ENCODE assay signal across 8 cellular contexts in the genomic region with DNA sequence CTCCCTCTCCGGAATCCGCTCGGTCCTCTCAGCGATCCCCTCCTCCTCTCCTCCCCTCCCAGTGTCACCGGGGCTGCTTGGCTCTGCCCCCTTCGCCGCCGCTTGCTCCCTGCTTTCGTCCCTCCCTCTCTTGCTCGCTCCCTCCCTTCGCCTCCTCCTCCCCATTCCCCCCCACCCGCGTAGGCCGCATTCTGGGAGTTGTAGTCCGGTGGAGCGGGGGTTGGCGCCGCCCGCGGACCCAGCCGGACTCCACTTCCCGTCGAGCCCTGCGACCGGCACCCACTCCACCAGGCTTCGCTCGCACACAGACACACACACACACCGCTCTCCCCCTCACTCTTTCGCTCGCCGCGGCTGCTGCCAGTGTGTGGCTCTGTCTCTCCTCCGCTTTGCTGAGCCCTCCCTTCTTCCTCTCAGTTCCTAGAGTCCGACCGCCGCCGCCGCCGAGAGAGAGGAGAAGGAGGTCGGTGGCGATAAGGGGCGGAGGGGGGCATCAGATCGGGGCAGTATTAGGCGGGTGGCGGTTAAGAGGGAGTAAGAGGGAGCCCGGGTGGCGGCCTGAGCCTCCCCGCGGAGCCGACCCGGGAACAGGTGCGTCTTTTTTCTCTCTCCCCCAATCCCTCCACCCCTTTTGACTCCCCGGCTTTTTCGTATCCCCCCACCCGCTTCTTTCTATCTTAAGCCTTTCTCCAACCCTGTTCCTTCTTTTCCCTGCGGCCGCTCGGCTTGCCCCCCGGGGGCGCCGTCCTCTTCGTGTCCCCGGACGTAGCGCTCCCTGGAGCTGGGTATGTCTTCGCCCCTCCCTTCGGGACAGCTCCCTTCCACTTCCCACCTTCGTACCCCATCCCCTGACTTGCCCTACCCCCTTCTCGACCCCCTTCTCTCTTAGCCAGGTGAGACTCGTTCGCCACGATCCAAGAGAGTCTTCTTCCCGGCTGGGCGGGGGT. TPM values are rescaled to one million over a fixed set of nuclear protein-coding genes. Genes with fewer than 3 reads are reported as not detected.
DNase-seq lines count a peak whose midpoint lies in the region; ATAC-seq and TF ChIP-seq lines count a peak whose summit lies in the region.

A gene with protein sequence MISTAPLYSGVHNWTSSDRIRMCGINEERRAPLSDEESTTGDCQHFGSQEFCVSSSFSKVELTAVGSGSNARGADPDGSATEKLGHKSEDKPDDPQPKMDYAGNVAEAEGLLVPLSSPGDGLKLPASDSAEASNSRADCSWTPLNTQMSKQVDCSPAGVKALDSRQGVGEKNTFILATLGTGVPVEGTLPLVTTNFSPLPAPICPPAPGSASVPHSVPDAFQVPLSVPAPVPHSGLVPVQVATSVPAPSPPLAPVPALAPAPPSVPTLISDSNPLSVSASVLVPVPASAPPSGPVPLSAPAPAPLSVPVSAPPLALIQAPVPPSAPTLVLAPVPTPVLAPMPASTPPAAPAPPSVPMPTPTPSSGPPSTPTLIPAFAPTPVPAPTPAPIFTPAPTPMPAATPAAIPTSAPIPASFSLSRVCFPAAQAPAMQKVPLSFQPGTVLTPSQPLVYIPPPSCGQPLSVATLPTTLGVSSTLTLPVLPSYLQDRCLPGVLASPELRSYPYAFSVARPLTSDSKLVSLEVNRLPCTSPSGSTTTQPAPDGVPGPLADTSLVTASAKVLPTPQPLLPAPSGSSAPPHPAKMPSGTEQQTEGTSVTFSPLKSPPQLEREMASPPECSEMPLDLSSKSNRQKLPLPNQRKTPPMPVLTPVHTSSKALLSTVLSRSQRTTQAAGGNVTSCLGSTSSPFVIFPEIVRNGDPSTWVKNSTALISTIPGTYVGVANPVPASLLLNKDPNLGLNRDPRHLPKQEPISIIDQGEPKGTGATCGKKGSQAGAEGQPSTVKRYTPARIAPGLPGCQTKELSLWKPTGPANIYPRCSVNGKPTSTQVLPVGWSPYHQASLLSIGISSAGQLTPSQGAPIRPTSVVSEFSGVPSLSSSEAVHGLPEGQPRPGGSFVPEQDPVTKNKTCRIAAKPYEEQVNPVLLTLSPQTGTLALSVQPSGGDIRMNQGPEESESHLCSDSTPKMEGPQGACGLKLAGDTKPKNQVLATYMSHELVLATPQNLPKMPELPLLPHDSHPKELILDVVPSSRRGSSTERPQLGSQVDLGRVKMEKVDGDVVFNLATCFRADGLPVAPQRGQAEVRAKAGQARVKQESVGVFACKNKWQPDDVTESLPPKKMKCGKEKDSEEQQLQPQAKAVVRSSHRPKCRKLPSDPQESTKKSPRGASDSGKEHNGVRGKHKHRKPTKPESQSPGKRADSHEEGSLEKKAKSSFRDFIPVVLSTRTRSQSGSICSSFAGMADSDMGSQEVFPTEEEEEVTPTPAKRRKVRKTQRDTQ (N-terminal part only) (plus strand): TSS at position 336 of the 947 bp plus-strand sequence. CDS start 22,597 bp downstream, outside the sequence.

- TF ChIP-seq POLR2A in GM18505 (IDR thresholded peaks at IDR 0.05; ENCODE audit: borderline replicate concordance, extremely low read depth, insufficient read depth, insufficient read length), result peak; percentile 81

- H3K27me3 ChIP-seq in right atrium auricular region (no peaks in the 10 kb centered on the region), aorta (ENCODE audit: control insufficient read depth in 1 of 2, insufficient read depth in 2 of 2, low read length in 1 of 2) (no peaks in the 10 kb centered on the region)

- no peaks in the 10 kb centered on the region for H3K36me3 ChIP-seq in right atrium auricular region
- no peaks in the 10 kb centered on the region for H3K36me3 ChIP-seq in aorta (ENCODE audit: control insufficient read depth in 1 of 2, insufficient read depth in 2 of 2, low read length in 1 of 2)

- intact Hi-C loops in aorta (cut with DNase I), result loop anchor here (1.0 to 5.0 kb wide), 2 partner anchors 50 kb away; no protein-coding TSS in a partner anchor

- peak; percentile 84 for DNase-seq in NCI-H1694 (lab: John Stamatoyannopoulos, UW)
- DNase-seq in T-helper 1 cell, result peak; percentile 77 to 94 (median 83)
- peak in 55 of 56 donors; percentile 31 to 94 (median 84) for DNase-seq in amygdala (lab: John Stamatoyannopoulos, UW)
- peak; percentile 90 for DNase-seq in right atrium auricular region (ENCODE audit: low spot score)
- peak; percentile 92 for DNase-seq in putamen (ENCODE audit: low spot score)
- DNase-seq in aorta, result peak; percentile 94 to 95

- TF ChIP-seq CTCF in right atrium auricular region (IDR thresholded peaks at IDR 0.05), result no peak

- H3K4me3 ChIP-seq in right atrium auricular region, result peak within 1 kb of the TSS in 1 of 2 donors; percentile 59
- H3K4me3 ChIP-seq in aorta (ENCODE audit: low read length in 2 of 2), result peak within 1 kb of the TSS; percentile 24 to 82

- H3K9me3 ChIP-seq in right atrium auricular region (no peaks in the 10 kb centered on the region), aorta (ENCODE audit: control insufficient read depth, low read length) (no peaks in the 10 kb centered on the region)

- H3K27ac ChIP-seq in right atrium auricular region (peak within 1 kb of the TSS in 1 of 2 donors; percentile 86), aorta (ENCODE audit: low read depth in 1 of 2, low read length in 2 of 2) (peak within 1 kb of the TSS in 1 of 2 donors; percentile 26)

- ATAC-seq in GM18505 (IDR thresholded peaks at IDR 0.05; ENCODE audit: unreplicated experiment) (peak; percentile 83), HG02938 (IDR thresholded peaks at IDR 0.05; ENCODE audit: unreplicated experiment) (peak; percentile 84), aorta (ENCODE audit: low FRiP score) (peak; percentile 93)

- 1 to 46% methylated on average over 51 to 74 of the region's 74 CpGs for WGBS in aorta, 2 donors

- peaks cover 0 to 7% of the 10 kb centered on the region in 2 donors for H3K4me1 ChIP-seq in right atrium auricular region
- H3K4me1 ChIP-seq in aorta (ENCODE audit: control insufficient read depth in 1 of 2, insufficient read depth in 2 of 2, low read length in 2 of 2), result no peaks in the 10 kb centered on the region

RNA-seq across cellular contexts. Expression of the gene that starts here (rescaled TPM):
- total RNA-seq in right atrium auricular region (1 to 10 TPM; 3.1 to 7.5 TPM), aorta (10 to 100 TPM; 22.1 to 26.9 TPM)
- polyA plus RNA-seq in aorta, result 1 to 10 TPM; 2.6 to 4.4 TPM
